ENCODE assay signal across 8 cellular contexts in the genomic region with DNA sequence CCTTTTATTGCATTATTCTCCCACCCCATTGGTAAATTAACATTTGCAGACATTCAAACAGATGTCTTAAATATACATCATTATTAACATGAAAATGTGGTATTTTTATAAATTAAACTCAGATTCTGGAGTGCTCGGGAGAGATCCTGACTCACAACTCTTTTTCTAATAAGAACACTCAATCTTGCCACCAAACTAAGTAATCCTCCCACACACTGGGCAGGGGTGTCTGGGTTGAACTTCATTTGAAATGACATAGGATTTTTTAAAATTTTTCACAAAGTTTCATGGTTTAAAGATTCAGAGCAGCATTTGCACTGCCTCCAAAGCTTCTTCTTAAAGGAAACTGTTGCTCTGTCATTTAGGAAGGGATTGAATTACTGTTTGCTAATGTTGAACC.
"Had no signal": no experiment of that assay in that cellular context is flagged by ENCODE, and none has a peak within 500 bp of the region (broad histone marks: within the 10 kb centered on the region; RNA-seq: fewer than 3 reads in every experiment).

No MANE protein-coding gene starts in this region.

- ATAC-seq: GM12878 had no signal

- DNase-seq: GDM1, GF-D8 had no signal

- FAIRE-seq: G401.6, GM12878, GM12891, GM12892, GM18507, GM19239 had no signal

- H3K4me3 ChIP-seq: GM12878 had no signal
